In the genomic region with DNA sequence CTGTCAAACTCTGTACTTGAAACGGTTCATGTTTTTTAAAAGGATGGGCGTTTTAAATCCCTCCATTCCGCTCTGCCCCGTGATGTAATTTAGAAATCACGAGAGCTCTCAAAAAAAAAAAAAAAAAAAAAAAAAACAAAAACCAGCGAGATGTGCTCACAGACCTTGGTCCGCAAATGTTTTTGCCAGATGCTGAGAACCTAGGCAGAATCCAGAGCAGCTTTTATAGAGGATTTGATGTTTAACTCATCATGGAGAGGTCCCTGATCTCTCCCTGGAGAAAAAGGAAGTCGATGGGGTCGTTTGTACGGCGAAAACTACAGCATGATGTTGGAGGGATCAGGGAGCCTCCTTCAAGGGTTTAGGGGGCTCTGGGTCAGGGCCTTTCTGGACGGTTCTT, we compare ENCODE assay signal across 18 cellular contexts.
DNase-seq lines count a peak whose midpoint lies in the region; ATAC-seq, FAIRE-seq and TF ChIP-seq lines count a peak whose summit lies in the region.
"Had no signal": no experiment of that assay in that cellular context is flagged by ENCODE, and none has a peak within 500 bp of the region (broad histone marks: within the 10 kb centered on the region; RNA-seq: fewer than 3 reads in every experiment).

No MANE protein-coding gene starts in this region.

- H3K4me1 ChIP-seq in GM23338 (ENCODE audit: insufficient read depth) (no peaks in the 10 kb centered on the region), astrocyte (ENCODE audit: insufficient read depth, low read length) (peaks cover 3% of the 10 kb centered on the region), skeletal muscle tissue (ENCODE audit: control insufficient read depth in 3 of 3, insufficient read depth in 3 of 3, low read length in 3 of 3) (peaks cover 0 to 2% (median 0%) of the 10 kb centered on the region in 3 donors)

- H3K9ac ChIP-seq in astrocyte (ENCODE audit: low read length): no peak overlapping the region
- H3K9ac ChIP-seq in skeletal muscle tissue (ENCODE audit: low read depth in 1 of 3, low read length in 3 of 3): no peak overlapping the region

- H2AFZ ChIP-seq in GM23338 (peak overlapping the region; percentile 74; the same call in 1 of the 2 replicates), astrocyte (ENCODE audit: low read depth, low read length) (no peak overlapping the region)

- H3K36me3 Mint-ChIP-seq in GM23338 (ENCODE audit: low read depth) (peaks cover 3% of the 10 kb centered on the region; the same call in 2 of the 3 replicates), astrocyte (ENCODE audit: low read depth, unreplicated experiment) (no peaks in the 10 kb centered on the region), glutamatergic neuron (ENCODE audit: unreplicated experiment) (peaks cover 13% of the 10 kb centered on the region)
- H3K36me3 Mint-ChIP-seq: CD4-positive, alpha-beta memory T cell had no signal

- H3K9me2 ChIP-seq in GM23338 (ENCODE audit: insufficient read depth): no peaks in the 10 kb centered on the region

- H3F3A ChIP-seq in GM23338 (replicated peaks; ENCODE audit: low read depth): no peaks in the 10 kb centered on the region

- no peak overlapping the region for H3K4me3 Mint-ChIP-seq in GM23338
- H3K4me3 Mint-ChIP-seq in astrocyte (ENCODE audit: unreplicated experiment): no peak overlapping the region
- peak overlapping the region; percentile 5 for H3K4me3 Mint-ChIP-seq in glutamatergic neuron (ENCODE audit: unreplicated experiment)
- H3K4me3 Mint-ChIP-seq: B cell had no signal

- H3K27ac Mint-ChIP-seq in GM23338 (no peak overlapping the region), astrocyte (ENCODE audit: unreplicated experiment) (peak overlapping the region; percentile 34), glutamatergic neuron (ENCODE audit: unreplicated experiment) (peak overlapping the region; percentile 95)
- H3K27ac Mint-ChIP-seq: B cell had no signal

- H3K9me3 ChIP-seq in astrocyte (ENCODE audit: insufficient read depth, low read depth, low read length) (no peaks in the 10 kb centered on the region), skeletal muscle tissue (ENCODE audit: control insufficient read depth in 3 of 3, low read length in 3 of 3) (no peaks in the 10 kb centered on the region)

- H3K4me3 ChIP-seq in GM23338 (no peak overlapping the region), astrocyte (ENCODE audit: insufficient read depth, low read depth, low read length) (no peak overlapping the region), skeletal muscle tissue (ENCODE audit: low read length in 3 of 3) (peak overlapping the region in 1 of 3 donors; percentile 15)
- H3K4me3 ChIP-seq: GM12878 had no signal

- H3K4me1 Mint-ChIP-seq in GM23338 (peaks cover 10% of the 10 kb centered on the region), astrocyte (ENCODE audit: low read depth, unreplicated experiment) (peaks cover 3% of the 10 kb centered on the region), glutamatergic neuron (ENCODE audit: low read depth, unreplicated experiment) (peaks cover 21% of the 10 kb centered on the region)

- H3K27me3 ChIP-seq in GM23338 (ENCODE audit: insufficient read depth): no peaks in the 10 kb centered on the region
- H3K27me3 ChIP-seq in astrocyte (ENCODE audit: insufficient read depth, low read length): no peaks in the 10 kb centered on the region
- peaks cover 0 to 4% (median 0%) of the 10 kb centered on the region in 3 donors for H3K27me3 ChIP-seq in skeletal muscle tissue (ENCODE audit: control insufficient read depth in 3 of 3, insufficient read depth in 3 of 3, low read length in 3 of 3)

- FAIRE-seq in astrocyte (lab: Jason Lieb, UNC): no peak
- FAIRE-seq: A204.1, GM12878, GM18507, H54 had no signal

- H3K36me3 ChIP-seq in GM23338 (ENCODE audit: insufficient read depth) (no peaks in the 10 kb centered on the region), astrocyte (ENCODE audit: insufficient read depth, low read length) (no peaks in the 10 kb centered on the region), skeletal muscle tissue (ENCODE audit: control insufficient read depth in 3 of 3, insufficient read depth in 3 of 3, low read length in 3 of 3) (no peaks in the 10 kb centered on the region)

- H3K79me2 ChIP-seq in GM23338 (replicated peaks; ENCODE audit: insufficient read depth): no peaks in the 10 kb centered on the region
- no peaks in the 10 kb centered on the region for H3K79me2 ChIP-seq in astrocyte (ENCODE audit: insufficient read depth, low read length)

- no peak for DNase-seq in GM23338 (ENCODE audit: low spot score)
- DNase-seq in astrocyte (ENCODE audit: low read depth): no peak
- DNase-seq in glutamatergic neuron: no peak
- no peak for DNase-seq in NCI-H510A treated with DMSO at 0.1 percent for 48 hours (lab: John Stamatoyannopoulos, UW)
- DNase-seq in NCI-H2196 treated with DMSO at 0.1 percent for 48 hours (lab: John Stamatoyannopoulos, UW; ENCODE audit: unreplicated experiment): no peak
- no peak for DNase-seq in RWPE1 (ENCODE audit: low spot score)
- DNase-seq: CD4-positive, alpha-beta memory T cell; DMS79 had no signal

- ATAC-seq in GM23338: no peak
- ATAC-seq in GM21576 (IDR thresholded peaks at IDR 0.05; ENCODE audit: unreplicated experiment): no peak
- ATAC-seq: GM12878, HCT116 had no signal

- TF ChIP-seq CTCF in GM23338 (conservative IDR thresholded peaks at IDR 0.05; ENCODE audit: low read depth in 2 of 2): no peak
- no peak for TF ChIP-seq CTCF in astrocyte (IDR thresholded peaks at IDR 0.05; ENCODE audit: insufficient read depth, low read depth, low read length)
- no peak for TF ChIP-seq CTCF in glutamatergic neuron (IDR thresholded peaks at IDR 0.05; ENCODE audit: partially characterized antibody, unreplicated experiment)
- no peak for TF ChIP-seq CTCF in RWPE1 (conservative IDR thresholded peaks at IDR 0.05; ENCODE audit: low read depth)

- H3K27ac ChIP-seq in GM23338 (ENCODE audit: low read depth): no peak overlapping the region
- no peak overlapping the region for H3K27ac ChIP-seq in astrocyte (ENCODE audit: low read depth, low read length)
- peak overlapping the region; percentile 19 for H3K27ac ChIP-seq in skeletal muscle tissue (ENCODE audit: low read depth, low read length)
- no peak overlapping the region for H3K27ac ChIP-seq in RWPE1
- H3K27ac ChIP-seq: C4-2B, HL-60 had no signal

- no peaks in the 10 kb centered on the region for H4K20me1 ChIP-seq in GM23338 (replicated peaks; ENCODE audit: insufficient read depth)
- H4K20me1 ChIP-seq in astrocyte (ENCODE audit: insufficient read depth, low read length): no peaks in the 10 kb centered on the region

- peaks cover 22% of the 10 kb centered on the region for H3K9me3 Mint-ChIP-seq in GM23338
- peaks cover 2% of the 10 kb centered on the region for H3K9me3 Mint-ChIP-seq in astrocyte (ENCODE audit: unreplicated experiment)
- H3K9me3 Mint-ChIP-seq in glutamatergic neuron (ENCODE audit: unreplicated experiment): peaks cover 13% of the 10 kb centered on the region

- no peaks in the 10 kb centered on the region for H3K27me3 Mint-ChIP-seq in GM23338 (ENCODE audit: insufficient read depth, low read depth, poor library complexity)
- peaks cover 8% of the 10 kb centered on the region for H3K27me3 Mint-ChIP-seq in astrocyte (ENCODE audit: low read depth, unreplicated experiment)
- peaks cover 4% of the 10 kb centered on the region for H3K27me3 Mint-ChIP-seq in glutamatergic neuron (ENCODE audit: unreplicated experiment)

- POLR2A ChIA-PET in RWPE1 (lab: Yijun Ruan, JAX; ENCODE audit: low non-redundant PET): no interaction called here

- H3K4me2 ChIP-seq in GM23338 (no peak overlapping the region), astrocyte (ENCODE audit: low read length) (no peak overlapping the region)

- CTCF ChIA-PET in RWPE1 (lab: Yijun Ruan, JAX): interaction anchor here (0.6 to 0.7 kb wide), 2 partner anchors 213 to 1525 kb away, joined by 3 read pairs; no protein-coding TSS in a partner anchor

TF ChIP-seq in GM23338, 12 proteins besides CTCF, POLR2A, EP300 and RAD21 (continues in another document):
- TF ChIP-seq, protein P1, sequence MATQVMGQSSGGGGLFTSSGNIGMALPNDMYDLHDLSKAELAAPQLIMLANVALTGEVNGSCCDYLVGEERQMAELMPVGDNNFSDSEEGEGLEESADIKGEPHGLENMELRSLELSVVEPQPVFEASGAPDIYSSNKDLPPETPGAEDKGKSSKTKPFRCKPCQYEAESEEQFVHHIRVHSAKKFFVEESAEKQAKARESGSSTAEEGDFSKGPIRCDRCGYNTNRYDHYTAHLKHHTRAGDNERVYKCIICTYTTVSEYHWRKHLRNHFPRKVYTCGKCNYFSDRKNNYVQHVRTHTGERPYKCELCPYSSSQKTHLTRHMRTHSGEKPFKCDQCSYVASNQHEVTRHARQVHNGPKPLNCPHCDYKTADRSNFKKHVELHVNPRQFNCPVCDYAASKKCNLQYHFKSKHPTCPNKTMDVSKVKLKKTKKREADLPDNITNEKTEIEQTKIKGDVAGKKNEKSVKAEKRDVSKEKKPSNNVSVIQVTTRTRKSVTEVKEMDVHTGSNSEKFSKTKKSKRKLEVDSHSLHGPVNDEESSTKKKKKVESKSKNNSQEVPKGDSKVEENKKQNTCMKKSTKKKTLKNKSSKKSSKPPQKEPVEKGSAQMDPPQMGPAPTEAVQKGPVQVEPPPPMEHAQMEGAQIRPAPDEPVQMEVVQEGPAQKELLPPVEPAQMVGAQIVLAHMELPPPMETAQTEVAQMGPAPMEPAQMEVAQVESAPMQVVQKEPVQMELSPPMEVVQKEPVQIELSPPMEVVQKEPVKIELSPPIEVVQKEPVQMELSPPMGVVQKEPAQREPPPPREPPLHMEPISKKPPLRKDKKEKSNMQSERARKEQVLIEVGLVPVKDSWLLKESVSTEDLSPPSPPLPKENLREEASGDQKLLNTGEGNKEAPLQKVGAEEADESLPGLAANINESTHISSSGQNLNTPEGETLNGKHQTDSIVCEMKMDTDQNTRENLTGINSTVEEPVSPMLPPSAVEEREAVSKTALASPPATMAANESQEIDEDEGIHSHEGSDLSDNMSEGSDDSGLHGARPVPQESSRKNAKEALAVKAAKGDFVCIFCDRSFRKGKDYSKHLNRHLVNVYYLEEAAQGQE (IDR thresholded peaks at IDR 0.05; ENCODE audit: unreplicated experiment): no peak
